Comparison of ENCODE assay signal across 8 cellular contexts in the genomic region with DNA sequence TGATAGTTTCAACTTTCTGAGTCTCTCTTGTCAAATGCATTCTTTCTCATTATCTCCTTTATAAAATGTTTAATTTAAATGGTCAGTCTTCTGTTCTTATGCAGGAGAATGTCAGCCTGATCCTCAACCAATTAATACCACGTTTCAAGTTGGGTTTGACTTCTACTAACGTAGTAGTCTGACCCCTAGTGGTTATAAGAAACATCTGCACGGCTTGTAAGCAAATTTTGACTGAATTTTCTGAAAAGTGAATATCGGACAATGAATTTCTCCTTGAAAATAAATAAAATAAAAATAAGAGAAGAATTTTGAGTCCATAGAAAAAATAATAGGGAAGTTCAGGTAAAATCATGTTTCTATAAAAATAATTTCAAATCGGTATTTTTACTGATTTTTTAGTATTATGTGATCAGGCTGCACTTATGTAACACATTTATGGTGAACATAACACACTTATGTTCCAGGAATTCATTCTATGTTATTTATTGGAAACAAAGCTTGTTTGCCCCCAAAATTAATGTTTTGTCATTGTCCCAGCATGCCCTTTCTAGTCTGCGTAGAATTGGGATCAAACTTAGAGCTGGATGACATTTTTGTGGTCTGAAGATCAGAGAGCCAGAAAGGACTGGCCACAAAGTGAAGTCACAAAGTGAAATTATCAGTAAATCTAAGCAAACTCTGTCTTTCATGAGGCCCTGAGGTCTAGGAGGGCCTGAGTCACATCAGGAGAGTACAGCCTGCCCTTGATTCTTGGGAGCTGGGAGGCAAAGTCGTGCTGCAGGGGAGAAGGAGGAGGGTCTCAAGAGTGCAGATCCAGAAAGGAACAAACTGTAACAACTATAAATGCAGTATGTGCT.
DNase-seq lines count a peak whose midpoint lies in the region; ATAC-seq and TF ChIP-seq lines count a peak whose summit lies in the region.

No MANE protein-coding gene starts in this region.

- peak; percentile 50 for ATAC-seq in GM18520 (IDR thresholded peaks at IDR 0.05; ENCODE audit: unreplicated experiment)
- no peak for ATAC-seq in gastrocnemius medialis
- no peak for ATAC-seq in activated CD4-positive, CD25-positive, alpha-beta regulatory T cell treated with anti-CD3 and anti-CD28 coated beads, Interleukin-2, amount 50 U/mL, for 24 hours

- no peak overlapping the region for H3K4me3 ChIP-seq in AG04449 (ENCODE audit: low read depth, low read length)
- H3K4me3 ChIP-seq in foreskin fibroblast (ENCODE audit: low read depth in 1 of 2, low read length in 2 of 2) = no peak overlapping the region
- H3K4me3 ChIP-seq in gastrocnemius medialis = no peak overlapping the region

- peak; percentile 56 for TF ChIP-seq CTCF in AG04449 (IDR thresholded peaks at IDR 0.05; ENCODE audit: insufficient read depth, low read length, missing control alignments)
- peak; percentile 64 for TF ChIP-seq CTCF in foreskin fibroblast (IDR thresholded peaks at IDR 0.05; ENCODE audit: low read depth, low read length)
- peak; percentile 27 to 71 (median 42) for TF ChIP-seq CTCF in gastrocnemius medialis (IDR thresholded peaks at IDR 0.05 in 4 of 5, conservative IDR thresholded peaks at IDR 0.05 in 1 of 5)

- in situ Hi-C loops in gastrocnemius medialis (cut with MboI; ENCODE audit: low sequenced_read_pairs in 4 of 4) = loop anchor here in 2 of 4 donors (5.0 to 10.0 kb wide), 2 partner anchors 416 to 419 kb away; no protein-coding TSS in a partner anchor

- intact Hi-C loops in gastrocnemius medialis (cut with DNase I; ENCODE audit: low total_unique reads) = loop anchor here (5.0 kb wide), 1 partner anchor 419 kb away; no protein-coding TSS in a partner anchor

- H3K4me1 ChIP-seq in gastrocnemius medialis = no peaks in the 10 kb centered on the region

- no peaks in the 10 kb centered on the region for H3K9me3 ChIP-seq in gastrocnemius medialis

- peak; percentile 34 for DNase-seq in AG04449 (ENCODE audit: low read depth, low spot score)
- DNase-seq in NCI-H1417 treated with DMSO at 0.1 percent for 48 hours (lab: John Stamatoyannopoulos, UW) = peak; percentile 42
- peak; percentile 34 for DNase-seq in SKM-1 treated with dmso at 0.1 percent for 144 hours (lab: John Stamatoyannopoulos, UW; ENCODE audit: unreplicated experiment)
- DNase-seq in foreskin fibroblast = peak; percentile 40 to 78
- DNase-seq in gastrocnemius medialis = no peak
- DNase-seq in activated gamma-delta T cell (lab: John Stamatoyannopoulos, UW) = no peak

- POLR2A ChIA-PET in AG04449 (lab: Yijun Ruan, JAX) = no interaction called here

- H3K36me3 ChIP-seq in gastrocnemius medialis = no peaks in the 10 kb centered on the region

- no peak for TF ChIP-seq POLR2A in gastrocnemius medialis (IDR thresholded peaks at IDR 0.05)

- no peak overlapping the region for H3K27ac ChIP-seq in gastrocnemius medialis

- no peaks in the 10 kb centered on the region for H3K27me3 ChIP-seq in gastrocnemius medialis

- CTCF ChIA-PET in AG04449 (lab: Yijun Ruan, JAX) = interaction anchor here (0.7 to 2.8 kb wide), 6 partner anchors 18 to 442 kb away, joined by 3 to 13 read pairs (median 4); no protein-coding TSS in a partner anchor

Comparison
In these comparisons a context has a peak if more than half of its experiments do, and no peak if none do; other contexts are left out.
1. DNase-seq: peak in AG04449 (single experiment), NCI-H1417 treated with DMSO at 0.1 percent for 48 hours (single experiment), SKM-1 treated with dmso at 0.1 percent for 144 hours (single experiment) and foreskin fibroblast (2 of 2); none in gastrocnemius medialis (0 of 2) and activated gamma-delta T cell (single experiment).
2. Peak in every context shown above with its lines, with median percentiles within 50 percentile points of each other: CTCF ChIP-seq.